ENCODE assay signal across 15 cellular contexts in the genomic region with DNA sequence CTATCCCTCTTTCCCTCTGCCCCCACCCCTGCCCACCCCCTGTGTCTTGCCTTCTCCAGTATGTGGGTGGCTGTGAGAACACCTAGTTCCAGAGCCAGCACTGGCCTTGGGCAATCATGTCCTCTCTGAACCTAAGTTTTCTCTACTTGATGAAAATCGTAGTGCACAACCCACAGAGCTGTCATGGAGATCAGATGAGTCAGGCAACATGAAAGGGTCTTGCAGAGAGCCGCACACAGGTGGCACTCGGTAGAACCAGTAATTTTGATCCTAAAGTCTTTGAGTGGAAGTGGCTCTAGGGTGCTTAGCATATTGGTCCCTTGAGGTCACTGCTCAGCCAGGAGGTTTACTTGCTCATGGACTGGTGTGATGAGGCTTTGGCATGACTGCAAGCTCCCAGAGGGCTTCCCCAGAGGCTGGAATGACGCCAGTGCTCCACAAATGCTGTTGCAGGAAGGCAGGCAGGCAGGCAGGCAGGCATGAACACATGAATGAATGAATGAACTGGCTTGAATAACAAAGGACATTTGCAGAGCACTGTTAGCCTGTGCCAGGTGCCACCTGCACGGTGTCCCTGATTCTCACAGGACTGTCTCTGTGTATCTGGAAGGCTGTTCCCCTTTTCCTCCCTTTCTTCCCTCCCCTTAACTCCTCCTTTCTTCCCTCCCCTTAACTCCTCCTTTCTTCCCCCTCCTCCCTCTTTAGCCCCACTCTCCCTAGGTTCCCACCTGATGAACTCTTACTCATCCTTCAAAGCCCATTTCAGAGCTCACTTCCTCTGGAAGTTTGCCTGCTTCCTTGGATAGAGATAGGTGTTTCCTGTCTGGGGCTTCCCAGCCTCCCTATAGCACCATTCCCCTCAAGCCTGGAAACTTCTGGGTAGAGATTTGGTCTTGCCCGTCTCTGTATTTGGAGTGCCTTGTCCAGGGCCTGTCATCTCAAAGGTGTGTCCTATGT. TPM values are rescaled to one million over a fixed set of nuclear protein-coding genes. Genes with fewer than 3 reads are reported as not detected.
DNase-seq lines count a peak whose midpoint lies in the region; ATAC-seq and TF ChIP-seq lines count a peak whose summit lies in the region.
"Had no signal": no experiment of that assay in that cellular context is flagged by ENCODE, and none has a peak within 500 bp of the region (broad histone marks: within the 10 kb centered on the region; RNA-seq: fewer than 3 reads in every experiment).

No MANE protein-coding gene starts in this region.

- H3K27me3 ChIP-seq in right atrium auricular region (no peaks in the 10 kb centered on the region), body of pancreas (no peaks in the 10 kb centered on the region)
- H3K27me3 ChIP-seq: BLaER1 treated with 17β-estradiol and CSF1 and Interleukin-3, amounts not matched to agents 10 nM and 100 nM had no signal

- DNase-seq in cardiac septum (ENCODE audit: low spot score) (peak; percentile 51), right atrium auricular region (ENCODE audit: low spot score) (no peak), body of pancreas (peak; percentile 12 to 64 (median 30)), mesenteric fat pad (ENCODE audit: low spot score) (peak; percentile 72), cortex of kidney (lab: John Stamatoyannopoulos, UW) (no peak), midbrain (lab: John Stamatoyannopoulos, UW) (no peak), T-helper 9 cell (no peak)
- DNase-seq: ACHN; Calu3; CD4-positive, CD25-positive, alpha-beta regulatory T cell; DMS 273 treated with DMSO at 0.1 percent for 48 hours; HCEC 1CT had no signal

- no peak overlapping the region for H3K4me3 ChIP-seq in right atrium auricular region
- H3K4me3 ChIP-seq in body of pancreas, result no peak overlapping the region
- H3K4me3 ChIP-seq: BLaER1 treated with 17β-estradiol and CSF1 and Interleukin-3, amounts not matched to agents 10 nM and 100 nM; GM12878 had no signal

- TF ChIP-seq CTCF in right atrium auricular region (IDR thresholded peaks at IDR 0.05) (no peak), body of pancreas (IDR thresholded peaks at IDR 0.05) (no peak)

- WGBS in body of pancreas, 2 donors, result 67 to 73% methylated on average over 5 to 6 of the region's 6 CpGs

- H3K4me1 ChIP-seq in right atrium auricular region, result no peaks in the 10 kb centered on the region
- H3K4me1 ChIP-seq in body of pancreas, result no peaks in the 10 kb centered on the region

- ATAC-seq in body of pancreas, result no peak
- ATAC-seq: GM12878 had no signal

- H3K27ac ChIP-seq in right atrium auricular region, result no peak overlapping the region
- H3K27ac ChIP-seq in body of pancreas, result no peak overlapping the region
- H3K27ac ChIP-seq: BLaER1 treated with 17β-estradiol and CSF1 and Interleukin-3, amounts not matched to agents 10 nM and 100 nM; HL-60 had no signal

- TF ChIP-seq POLR2A in body of pancreas (IDR thresholded peaks at IDR 0.05), result no peak

- H3K36me3 ChIP-seq in right atrium auricular region (no peaks in the 10 kb centered on the region), body of pancreas (replicated peaks in 1 of 2; ENCODE audit: insufficient read depth in 1 of 2, low read depth in 2 of 2) (no peaks in the 10 kb centered on the region)
- H3K36me3 ChIP-seq: BLaER1 treated with 17β-estradiol and CSF1 and Interleukin-3, amounts not matched to agents 10 nM and 100 nM had no signal

- intact Hi-C loops in cardiac septum (cut with DNase I), result no loop called here
- intact Hi-C loops in body of pancreas (cut with DNase I), result no loop called here

- H3K9me3 ChIP-seq in right atrium auricular region (no peaks in the 10 kb centered on the region), body of pancreas (no peaks in the 10 kb centered on the region)

RNA-seq across cellular contexts. Expression of gene CTBP2, which starts 27.2 kb away (rescaled TPM):
- 35.9 TPM for total RNA-seq in cardiac septum
- 10 to 100 TPM; 26.0 to 36.0 TPM for total RNA-seq in right atrium auricular region
- 10 to 100 TPM; 32.0 to 49.0 TPM for total RNA-seq in body of pancreas
- total RNA-seq in mesenteric fat pad, result 56.5 TPM

Comparison
In these comparisons a context has a peak if more than half of its experiments do, and no peak if none do; other contexts are left out.
1. DNase-seq: peak in cardiac septum (single experiment), body of pancreas (4 of 4) and mesenteric fat pad (single experiment); none in right atrium auricular region (single experiment), cortex of kidney (single experiment), midbrain (single experiment) and T-helper 9 cell (single experiment).